Comparison of ENCODE assay signal across 27 cellular contexts in the genomic region with DNA sequence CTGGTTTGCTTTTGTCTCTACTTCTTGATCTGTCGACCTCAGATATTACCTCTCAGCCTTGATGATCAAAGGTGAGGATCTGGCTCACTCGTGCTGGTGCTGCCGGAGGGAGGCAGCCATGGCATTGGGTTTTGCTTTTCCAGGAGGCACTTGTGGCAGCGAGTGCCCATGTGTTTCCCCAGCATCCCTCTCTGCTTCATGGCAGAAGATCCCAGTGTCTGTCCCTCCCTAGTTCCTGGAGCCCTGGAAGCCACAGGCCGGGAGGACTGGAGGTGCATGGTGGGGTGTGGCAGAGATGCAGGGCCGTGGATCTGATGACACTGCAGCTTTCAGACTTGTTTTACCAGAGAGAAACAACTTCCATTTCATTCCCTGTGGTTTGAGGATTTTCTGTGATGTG.
"Had no signal": no experiment of that assay in that cellular context is flagged by ENCODE, and none has a peak within 500 bp of the region (broad histone marks: within the 10 kb centered on the region; RNA-seq: fewer than 3 reads in every experiment).

No MANE protein-coding gene starts in this region.

- DNase-seq: activated CD4-positive, alpha-beta memory T cell treated with anti-CD3 and anti-CD28 coated beads for 36 hours; activated CD4-positive, alpha-beta T cell treated with anti-CD3 and anti-CD28 coated beads for 36 hours; activated CD4-positive, alpha-beta T cell treated with anti-CD3 and anti-CD28 coated beads, Interleukin-2, amount 10 ng/mL, durations not matched to agents 24 days and 14 days; activated CD4-positive, CD25-positive, alpha-beta regulatory T cell; activated CD4-positive, CD25-positive, alpha-beta regulatory T cell treated with anti-CD3 and anti-CD28 coated beads, Interleukin-2, amount 50 U/mL, for 72 hours; activated CD8-positive, alpha-beta memory T cell treated with anti-CD3 and anti-CD28 coated beads, Interleukin-2, amount 10 ng/mL, durations not matched to agents 7 days and 5 days; activated CD8-positive, alpha-beta memory T cell treated with anti-CD3 and anti-CD28 coated beads, Interleukin-2, amount 50 U/mL, for 4 hours; activated CD8-positive, alpha-beta T cell treated with anti-CD3 and anti-CD28 coated beads, Interleukin-2, amount 10 ng/mL, durations not matched to agents 7 days and 5 days; activated gamma-delta T cell; activated naive CD4-positive, alpha-beta T cell treated with anti-CD3 and anti-CD28 coated beads, Interleukin-2, amount 50 U/mL, for 16 hours; activated naive CD4-positive, alpha-beta T cell treated with Interleukin-2 at 50 U/mL for 16 hours; activated T-cell treated with anti-CD3 and anti-CD28 coated beads, Interleukin-2, amount 50 U/mL, for 1 hour; activated T-cell treated with anti-CD3 and anti-CD28 coated beads, Interleukin-2, amount 50 U/mL, for 48 hours; amniotic stem cell; brain microvascular endothelial cell; effector memory CD8-positive, alpha-beta T cell; foreskin keratinocyte; T-helper 2 cell had no signal

- H3K27me3 ChIP-seq: brain microvascular endothelial cell, dorsolateral prefrontal cortex, esophagus muscularis mucosa, gastroesophageal sphincter had no signal

- H3K4me3 Mint-ChIP-seq: activated CD4-positive, alpha-beta memory T cell treated with anti-CD3 and anti-CD28 coated beads for 36 hours; activated CD4-positive, alpha-beta T cell treated with anti-CD3 and anti-CD28 coated beads for 36 hours; activated CD4-positive, alpha-beta T cell treated with anti-CD3 and anti-CD28 coated beads, Interleukin-2, amount 10 ng/mL, durations not matched to agents 24 days and 14 days; activated CD8-positive, alpha-beta memory T cell treated with anti-CD3 and anti-CD28 coated beads, Interleukin-2, amount 10 ng/mL, durations not matched to agents 7 days and 5 days; activated CD8-positive, alpha-beta T cell treated with anti-CD3 and anti-CD28 coated beads, Interleukin-2, amount 10 ng/mL, durations not matched to agents 7 days and 5 days; activated naive CD8-positive, alpha-beta T cell; activated T-helper 1 cell treated with anti-CD3 and anti-CD28 coated beads, Interleukin-12 subunit alpha, Interleukin-12 subunit beta, Interleukin-2, Interleukin-4 antibody, amounts not matched to agents 30 ng/mL and 10 ng/mL and 1 ng/mL, durations not matched to agents 14 hours and 24 hours and 36 hours; central memory CD8-positive, alpha-beta T cell; dendritic cell treated with granulocyte-macrophage colony-stimulating factor and Interleukin-4, amounts not matched to agents 40 ng/mL and 50 ng/mL, for 4 days; effector memory CD8-positive, alpha-beta T cell had no signal

- H3K27ac Mint-ChIP-seq: activated CD4-positive, alpha-beta memory T cell treated with anti-CD3 and anti-CD28 coated beads for 36 hours; activated CD4-positive, alpha-beta T cell treated with anti-CD3 and anti-CD28 coated beads for 36 hours; activated CD4-positive, alpha-beta T cell treated with anti-CD3 and anti-CD28 coated beads, Interleukin-2, amount 10 ng/mL, durations not matched to agents 24 days and 14 days; activated CD8-positive, alpha-beta memory T cell treated with anti-CD3 and anti-CD28 coated beads, Interleukin-2, amount 10 ng/mL, durations not matched to agents 7 days and 5 days; activated CD8-positive, alpha-beta T cell treated with anti-CD3 and anti-CD28 coated beads, Interleukin-2, amount 10 ng/mL, durations not matched to agents 7 days and 5 days; activated naive CD8-positive, alpha-beta T cell; activated T-helper 1 cell treated with anti-CD3 and anti-CD28 coated beads, Interleukin-12 subunit alpha, Interleukin-12 subunit beta, Interleukin-2, Interleukin-4 antibody, amounts not matched to agents 30 ng/mL and 10 ng/mL and 1 ng/mL, durations not matched to agents 14 hours and 24 hours and 36 hours; activated T-helper 2 cell treated with anti-CD3 and anti-CD28 coated beads, Interferon-gamma antibody, Interleukin-2, Interleukin-4, amounts not matched to agents 10 μg/mL and 5 μg/mL and 100 μg/mL, durations not matched to agents 14 hours and 24 hours and 36 hours; dendritic cell treated with granulocyte-macrophage colony-stimulating factor and Interleukin-4, amounts not matched to agents 40 ng/mL and 50 ng/mL, for 4 days; effector memory CD8-positive, alpha-beta T cell had no signal

- H3K36me3 Mint-ChIP-seq: activated CD4-positive, alpha-beta memory T cell treated with anti-CD3 and anti-CD28 coated beads for 36 hours; activated CD8-positive, alpha-beta memory T cell treated with anti-CD3 and anti-CD28 coated beads, Interleukin-2, amount 10 ng/mL, durations not matched to agents 7 days and 5 days had no signal

- H3K36me3 ChIP-seq: brain microvascular endothelial cell, esophagus muscularis mucosa, gastroesophageal sphincter had no signal

- ATAC-seq: activated CD4-positive, alpha-beta T cell treated with anti-CD3 and anti-CD28 coated beads for 36 hours; activated CD8-positive, alpha-beta memory T cell treated with anti-CD3 and anti-CD28 coated beads, Interleukin-2, amount 10 ng/mL, durations not matched to agents 7 days and 5 days; activated CD8-positive, alpha-beta T cell treated with anti-CD3 and anti-CD28 coated beads, Interleukin-2, amount 10 ng/mL, durations not matched to agents 7 days and 5 days; effector memory CD8-positive, alpha-beta T cell; foreskin keratinocyte; gastroesophageal sphincter had no signal

- H3K27ac ChIP-seq: brain microvascular endothelial cell, coronary artery, esophagus muscularis mucosa, foreskin keratinocyte, gastroesophageal sphincter had no signal

- H3K4me1 Mint-ChIP-seq: central memory CD8-positive, alpha-beta T cell had no signal

- H3K4me3 ChIP-seq: coronary artery, dorsolateral prefrontal cortex, esophagus muscularis mucosa, gastroesophageal sphincter had no signal

- H3K9me3 Mint-ChIP-seq: activated CD4-positive, alpha-beta memory T cell treated with anti-CD3 and anti-CD28 coated beads for 36 hours; activated CD4-positive, alpha-beta T cell treated with anti-CD3 and anti-CD28 coated beads, Interleukin-2, amount 10 ng/mL, durations not matched to agents 24 days and 14 days; activated T-helper 1 cell treated with anti-CD3 and anti-CD28 coated beads, Interleukin-12 subunit alpha, Interleukin-12 subunit beta, Interleukin-2, Interleukin-4 antibody, amounts not matched to agents 30 ng/mL and 10 ng/mL and 1 ng/mL, durations not matched to agents 14 hours and 24 hours and 36 hours; activated T-helper 2 cell treated with anti-CD3 and anti-CD28 coated beads, Interferon-gamma antibody, Interleukin-2, Interleukin-4, amounts not matched to agents 10 μg/mL and 5 μg/mL and 100 μg/mL, durations not matched to agents 14 hours and 24 hours and 36 hours; central memory CD8-positive, alpha-beta T cell; dendritic cell treated with granulocyte-macrophage colony-stimulating factor and Interleukin-4, amounts not matched to agents 40 ng/mL and 50 ng/mL, for 4 days; effector memory CD8-positive, alpha-beta T cell had no signal

- H3K9me3 ChIP-seq: esophagus muscularis mucosa, gastroesophageal sphincter had no signal
